Comparison of ENCODE assay signal across 8 cellular contexts in the genomic region with DNA sequence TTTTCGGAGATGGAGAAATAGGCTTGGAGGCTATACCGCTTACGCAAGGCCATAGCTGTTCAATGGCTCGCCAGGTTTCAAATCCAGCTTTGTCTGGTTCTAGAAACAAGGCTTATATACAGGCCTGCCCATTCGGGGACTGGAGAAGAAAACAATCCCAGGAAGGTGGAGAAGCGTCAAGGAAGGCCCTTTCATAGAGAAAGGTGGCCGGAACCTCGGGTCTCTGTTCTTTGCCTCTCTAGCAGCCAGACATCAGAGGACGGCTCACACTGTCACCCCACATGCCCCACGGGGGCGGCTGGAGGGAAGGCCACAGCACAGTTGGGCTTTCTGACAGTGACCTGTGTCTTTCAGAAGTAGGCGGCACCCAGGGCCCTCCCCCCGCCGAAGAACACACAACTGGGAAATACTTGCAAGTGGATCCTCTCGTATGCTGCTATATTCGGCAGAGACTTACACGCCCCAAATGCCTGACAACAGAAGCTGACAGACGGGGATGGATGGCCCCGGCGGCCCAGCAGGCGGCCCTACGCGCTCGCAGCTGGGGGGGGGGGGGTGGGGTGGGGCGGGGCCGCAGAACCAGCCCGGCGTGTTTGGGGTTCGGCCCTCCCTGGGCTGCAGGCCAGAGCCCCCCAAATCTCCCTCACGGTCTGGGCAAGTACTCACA. TPM values are rescaled to one million over a fixed set of nuclear protein-coding genes. Genes with fewer than 3 reads are reported as not detected.
DNase-seq lines count a peak whose midpoint lies in the region; ATAC-seq and TF ChIP-seq lines count a peak whose summit lies in the region.

No MANE protein-coding gene starts in this region.

- H3K27me3 Mint-ChIP-seq in activated naive CD8-positive, alpha-beta T cell treated with anti-CD3 and anti-CD28 coated beads, Interleukin-2, amount 50 U/mL, for 24 hours, result no peaks in the 10 kb centered on the region

- DNase-seq in DMS79 treated with DMSO at 0.1 percent for 48 hours (lab: John Stamatoyannopoulos, UW), result peak; percentile 84
- peak; percentile 86 for DNase-seq in LHCN-M2 (ENCODE audit: low read depth)
- peak; percentile 65 for DNase-seq in activated naive CD8-positive, alpha-beta T cell treated with anti-CD3 and anti-CD28 coated beads, Interleukin-2, amount 50 U/mL, for 24 hours
- peak; percentile 87 for DNase-seq in Right ventricle myocardium inferior (ENCODE audit: missing footprints)
- DNase-seq in nucleus accumbens (lab: John Stamatoyannopoulos, UW), result peak in 47 of 56 donors; percentile 23 to 76 (median 56)

- intact Hi-C loops in Right ventricle myocardium inferior (cut with DNase I), result no loop called here

- peaks cover 48% of the 10 kb centered on the region for H3K4me1 Mint-ChIP-seq in activated naive CD8-positive, alpha-beta T cell treated with anti-CD3 and anti-CD28 coated beads, Interleukin-2, amount 50 U/mL, for 24 hours

- H3K27ac Mint-ChIP-seq in activated naive CD8-positive, alpha-beta T cell treated with anti-CD3 and anti-CD28 coated beads, Interleukin-2, amount 50 U/mL, for 24 hours, result peak overlapping the region; percentile 86

- H3K4me3 Mint-ChIP-seq in activated naive CD8-positive, alpha-beta T cell treated with anti-CD3 and anti-CD28 coated beads, Interleukin-2, amount 50 U/mL, for 24 hours, result peak overlapping the region; percentile 81

- peak; percentile 16 for ATAC-seq in activated naive CD8-positive, alpha-beta T cell treated with anti-CD3 and anti-CD28 coated beads, Interleukin-2, amount 50 U/mL, for 24 hours
- ATAC-seq in Right ventricle myocardium inferior (peak; percentile 33), GM21390 (IDR thresholded peaks at IDR 0.05; ENCODE audit: unreplicated experiment) (no peak), GM18519 (IDR thresholded peaks at IDR 0.05; ENCODE audit: low FRiP score, unreplicated experiment) (no peak)

- H3K9me3 Mint-ChIP-seq in activated naive CD8-positive, alpha-beta T cell treated with anti-CD3 and anti-CD28 coated beads, Interleukin-2, amount 50 U/mL, for 24 hours, result no peaks in the 10 kb centered on the region

- H3K36me3 Mint-ChIP-seq in activated naive CD8-positive, alpha-beta T cell treated with anti-CD3 and anti-CD28 coated beads, Interleukin-2, amount 50 U/mL, for 24 hours (ENCODE audit: low read depth), result peaks cover 17% of the 10 kb centered on the region

TF ChIP-seq in PFSK-1, 5 proteins besides CTCF, POLR2A, EP300 and RAD21:
- no peak for TF ChIP-seq TAF1 (IDR thresholded peaks at IDR 0.05; ENCODE audit: borderline replicate concordance, insufficient read depth, low read length)
- 0 out of 2 replicates have a peak, but pooled peaks have one; percentile 30 for TF ChIP-seq SIN3A (IDR thresholded peaks at IDR 0.05; ENCODE audit: borderline replicate concordance, insufficient read depth, low read length)

RNA-seq across cellular contexts. Expression of a gene that starts 4.5 kb away (rescaled TPM):
- 2.2 and 2.9 TPM in 2 replicates for total RNA-seq in LHCN-M2 (2014; rRNA removed)
- 4.1 TPM for polyA plus RNA-seq in LHCN-M2 (2012)
- polyA plus RNA-seq in PFSK-1 (2012; ENCODE audit: insufficient read length, low read depth), result 10.3 TPM
- total RNA-seq in Right ventricle myocardium inferior, result 8.0 TPM

RNA-seq across cellular contexts. Expression of a gene that starts 5.8 kb away (rescaled TPM):
- total RNA-seq in LHCN-M2 (2014; rRNA removed) (1.8 and 2.5 TPM in 2 replicates), Right ventricle myocardium inferior (47.7 TPM)
- polyA plus RNA-seq in LHCN-M2 (2012), result 1.1 TPM
- 43.1 TPM for polyA plus RNA-seq in PFSK-1 (2012; ENCODE audit: insufficient read length, low read depth)

RNA-seq across cellular contexts. Expression of a gene that starts 59.4 kb away (rescaled TPM):
- 0.26 and 0.75 TPM in 2 replicates for total RNA-seq in LHCN-M2 (2014; rRNA removed)
- 0.63 TPM for polyA plus RNA-seq in LHCN-M2 (2012)
- polyA plus RNA-seq in PFSK-1 (2012; ENCODE audit: insufficient read length, low read depth), result 0.20 TPM
- total RNA-seq in Right ventricle myocardium inferior, result 2.3 TPM

Comparison
In these comparisons a context has a peak if more than half of its experiments do, and no peak if none do; other contexts are left out.
1. ATAC-seq: peak in activated naive CD8-positive, alpha-beta T cell treated with anti-CD3 and anti-CD28 coated beads, Interleukin-2, amount 50 U/mL, for 24 hours (single experiment) and Right ventricle myocardium inferior (single experiment); none in GM21390 (single experiment) and GM18519 (single experiment).
2. RNA of a gene that starts 5.8 kb away (total RNA-seq): 47.7 TPM in Right ventricle myocardium inferior (single experiment); 1.8 to 2.5 TPM in LHCN-M2; every median in the first group is over 10 times any median in the second.
3. Peak in every context shown above with its lines, with median percentiles within 50 percentile points of each other: DNase-seq.